In genomic region chr4:11418610-11419009, GRCh38 we compare ENCODE assay signal across 1 cellular context.
TF ChIP-seq lines count a peak whose summit lies in the region.

No MANE protein-coding gene starts in this region.

TF ChIP-seq in GM12878, 131 proteins besides CTCF, POLR2A, EP300 and RAD21 (continued from another document):
- no peak for TF ChIP-seq ZNF687 (IDR thresholded peaks at IDR 0.05)
